ENCODE assay signal across 23 cellular contexts in the genomic region with DNA sequence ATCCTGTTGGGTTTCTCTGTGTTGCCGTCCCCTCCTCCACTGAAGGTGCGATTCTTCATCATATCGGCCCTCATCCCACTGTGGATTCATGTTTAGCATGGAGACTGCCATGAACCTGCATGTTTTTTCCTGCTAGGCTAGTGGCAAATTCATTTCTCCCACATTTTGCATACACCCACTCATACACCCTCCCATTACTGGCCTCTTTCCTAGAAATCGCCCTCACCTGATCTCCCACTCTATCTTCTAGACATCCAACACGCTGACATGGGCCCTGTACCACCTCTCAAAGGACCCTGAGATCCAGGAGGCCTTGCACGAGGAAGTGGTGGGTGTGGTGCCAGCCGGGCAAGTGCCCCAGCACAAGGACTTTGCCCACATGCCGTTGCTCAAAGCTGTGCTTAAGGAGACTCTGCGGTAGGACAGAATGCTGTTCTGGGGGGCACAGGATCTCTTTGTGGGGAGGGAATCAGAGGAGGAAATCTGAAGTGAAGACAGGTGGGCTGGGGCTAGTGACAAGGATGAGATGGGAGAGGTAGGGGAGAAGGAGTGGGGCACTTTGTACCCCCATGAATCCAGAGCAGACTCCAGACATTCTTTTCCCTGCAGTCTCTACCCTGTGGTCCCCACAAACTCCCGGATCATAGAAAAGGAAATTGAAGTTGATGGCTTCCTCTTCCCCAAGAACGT. TPM values are rescaled to one million over a fixed set of nuclear protein-coding genes. Genes with fewer than 3 reads are reported as not detected.
"Had no signal": no experiment of that assay in that cellular context is flagged by ENCODE, and none has a peak within 500 bp of the region (broad histone marks: within the 10 kb centered on the region; RNA-seq: fewer than 3 reads in every experiment).

No MANE protein-coding gene starts in this region.

- H3K9me3 ChIP-seq: heart right ventricle, tibial artery had no signal

- H3K4me3 Mint-ChIP-seq: activated naive CD8-positive, alpha-beta T cell treated with anti-CD3 and anti-CD28 coated beads, Interleukin-2, amount 10 ng/mL, durations not matched to agents 7 days and 5 days; activated T-cell treated with anti-CD3 and anti-CD28 coated beads, Interleukin-2, amount 50 U/mL, for 4 hours; nephron; WTC11 had no signal

- H3K9me3 Mint-ChIP-seq: activated naive CD8-positive, alpha-beta T cell treated with anti-CD3 and anti-CD28 coated beads, Interleukin-2, amount 10 ng/mL, durations not matched to agents 7 days and 5 days; activated T-cell treated with anti-CD3 and anti-CD28 coated beads, Interleukin-2, amount 50 U/mL, for 4 hours; activated T-helper 2 cell treated with anti-CD3 and anti-CD28 coated beads, Interferon-gamma antibody, Interleukin-2, Interleukin-4, amounts not matched to agents 10 μg/mL and 5 μg/mL and 100 μg/mL, durations not matched to agents 14 hours and 24 hours and 36 hours; nephron; WTC11 had no signal

- H3K27me3 ChIP-seq: heart right ventricle, tibial artery had no signal

- H3K4me1 Mint-ChIP-seq: activated naive CD8-positive, alpha-beta T cell treated with anti-CD3 and anti-CD28 coated beads, Interleukin-2, amount 10 ng/mL, durations not matched to agents 7 days and 5 days; WTC11 had no signal

- H3K36me3 Mint-ChIP-seq: activated naive CD8-positive, alpha-beta T cell treated with anti-CD3 and anti-CD28 coated beads, Interleukin-2, amount 10 ng/mL, durations not matched to agents 7 days and 5 days; WTC11 had no signal

- H3K4me3 ChIP-seq: heart right ventricle, tibial artery had no signal

- ATAC-seq: activated T-cell treated with anti-CD3 and anti-CD28 coated beads, Interleukin-2, amount 50 U/mL, for 4 hours; WTC11 had no signal

- H3K27ac Mint-ChIP-seq: activated naive CD8-positive, alpha-beta T cell treated with anti-CD3 and anti-CD28 coated beads, Interleukin-2, amount 10 ng/mL, durations not matched to agents 7 days and 5 days; activated T-helper 2 cell treated with anti-CD3 and anti-CD28 coated beads, Interferon-gamma antibody, Interleukin-2, Interleukin-4, amounts not matched to agents 10 μg/mL and 5 μg/mL and 100 μg/mL, durations not matched to agents 14 hours and 24 hours and 36 hours; nephron; WTC11 had no signal

- DNase-seq: activated CD4-positive, alpha-beta T cell treated with anti-CD3 and anti-CD28 coated beads, Interleukin-2, amount 50 U/mL, for 48 hours; activated CD8-positive, alpha-beta memory T cell treated with anti-CD3 and anti-CD28 coated beads, Interleukin-2, amount 50 U/mL, for 48 hours; activated naive CD4-positive, alpha-beta T cell treated with Interleukin-2 at 50 U/mL for 16 hours; activated naive CD8-positive, alpha-beta T cell treated with anti-CD3 and anti-CD28 coated beads, Interleukin-2, amount 10 ng/mL, durations not matched to agents 7 days and 5 days; activated T-cell treated with anti-CD3 and anti-CD28 coated beads, Interleukin-2, amount 50 U/mL, for 4 hours; amniotic stem cell; heart right ventricle; kidney; stimulated activated CD4-positive, alpha-beta T cell treated with anti-CD3 and anti-CD28 coated beads, Interleukin-4, amount 100 ng/mL, for 24 hours; stimulated activated naive CD4-positive, alpha-beta T cell treated with Interleukin-2 at 50 U/mL for 16 hours; T-helper 1 cell; tibial artery had no signal

- H3K4me1 ChIP-seq: heart right ventricle, parathyroid adenoma, tibial artery had no signal

- H3K27ac ChIP-seq: epithelial cell of prostate, heart right ventricle, parathyroid adenoma, tibial artery had no signal

RNA-seq across cellular contexts. Expression of gene PRKAG3, which starts 17.7 kb away (rescaled TPM):
- total RNA-seq: activated CD8-positive, alpha-beta memory T cell treated with anti-CD3 and anti-CD28 coated beads for 36 hours; activated naive CD8-positive, alpha-beta T cell treated with anti-CD3 and anti-CD28 coated beads, Interleukin-2, amount 10 ng/mL, durations not matched to agents 7 days and 5 days; activated T-cell treated with anti-CD3 and anti-CD28 coated beads, Interleukin-2, amount 50 U/mL, for 4 hours; activated T-helper 2 cell treated with anti-CD3 and anti-CD28 coated beads, Interferon-gamma antibody, Interleukin-2, Interleukin-4, amounts not matched to agents 10 μg/mL and 5 μg/mL and 100 μg/mL, durations not matched to agents 14 hours and 24 hours and 36 hours; cerebellum; fibroblast of villous mesenchyme; kidney; left lobe of liver; lung microvascular endothelial cell; subcutaneous adipose tissue; WTC11 had no signal

RNA-seq across cellular contexts. Expression of gene CYP27A1, which starts 32.0 kb away (rescaled TPM):
- total RNA-seq: activated CD8-positive, alpha-beta memory T cell treated with anti-CD3 and anti-CD28 coated beads for 36 hours; activated T-helper 2 cell treated with anti-CD3 and anti-CD28 coated beads, Interferon-gamma antibody, Interleukin-2, Interleukin-4, amounts not matched to agents 10 μg/mL and 5 μg/mL and 100 μg/mL, durations not matched to agents 14 hours and 24 hours and 36 hours had no signal

RNA-seq across cellular contexts. Expression of gene WNT6, which starts 45.7 kb away (rescaled TPM):
- total RNA-seq: activated naive CD8-positive, alpha-beta T cell treated with anti-CD3 and anti-CD28 coated beads, Interleukin-2, amount 10 ng/mL, durations not matched to agents 7 days and 5 days; activated T-helper 2 cell treated with anti-CD3 and anti-CD28 coated beads, Interferon-gamma antibody, Interleukin-2, Interleukin-4, amounts not matched to agents 10 μg/mL and 5 μg/mL and 100 μg/mL, durations not matched to agents 14 hours and 24 hours and 36 hours; cerebellum; fibroblast of villous mesenchyme; lung microvascular endothelial cell; WTC11 had no signal
